2 cellular contexts compared by ENCODE assay signal in the genomic region with DNA sequence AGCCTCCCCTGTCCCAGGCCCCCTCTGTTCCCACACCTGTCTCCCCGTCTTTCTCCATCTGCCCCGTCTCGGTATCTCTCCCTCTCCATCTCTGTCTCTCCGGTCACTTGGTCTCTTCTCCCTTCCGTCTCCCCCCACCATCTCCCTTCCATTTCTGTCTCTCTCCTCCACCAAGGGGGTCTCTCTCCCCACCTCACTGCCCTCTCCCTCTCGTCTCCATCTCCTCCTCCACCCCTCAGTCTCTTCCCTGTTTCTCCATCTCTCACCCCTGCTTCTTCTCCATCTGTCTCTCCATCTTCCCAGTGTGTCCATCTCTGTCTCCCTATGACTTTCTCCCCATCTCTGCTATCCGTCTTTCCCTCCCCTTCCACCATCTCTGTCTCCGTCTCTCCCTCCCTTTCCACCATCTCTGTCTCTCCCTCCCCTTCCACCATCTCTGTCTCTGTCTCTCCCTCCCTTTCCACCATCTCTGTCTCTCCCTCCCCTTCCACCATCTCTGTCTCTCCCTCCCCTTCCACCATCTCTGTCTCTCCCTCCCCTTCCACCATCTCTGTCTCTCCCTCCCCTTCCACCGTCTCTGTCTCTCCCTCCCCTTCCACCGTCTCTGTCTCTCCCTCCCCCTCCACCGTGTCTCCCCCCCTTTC.
TF ChIP-seq lines count a peak whose summit lies in the region.

No MANE protein-coding gene starts in this region.

TF ChIP-seq in HEK293, 187 proteins besides CTCF, POLR2A, EP300 and RAD21 (continues in another document):
- TF ChIP-seq, protein P1, sequence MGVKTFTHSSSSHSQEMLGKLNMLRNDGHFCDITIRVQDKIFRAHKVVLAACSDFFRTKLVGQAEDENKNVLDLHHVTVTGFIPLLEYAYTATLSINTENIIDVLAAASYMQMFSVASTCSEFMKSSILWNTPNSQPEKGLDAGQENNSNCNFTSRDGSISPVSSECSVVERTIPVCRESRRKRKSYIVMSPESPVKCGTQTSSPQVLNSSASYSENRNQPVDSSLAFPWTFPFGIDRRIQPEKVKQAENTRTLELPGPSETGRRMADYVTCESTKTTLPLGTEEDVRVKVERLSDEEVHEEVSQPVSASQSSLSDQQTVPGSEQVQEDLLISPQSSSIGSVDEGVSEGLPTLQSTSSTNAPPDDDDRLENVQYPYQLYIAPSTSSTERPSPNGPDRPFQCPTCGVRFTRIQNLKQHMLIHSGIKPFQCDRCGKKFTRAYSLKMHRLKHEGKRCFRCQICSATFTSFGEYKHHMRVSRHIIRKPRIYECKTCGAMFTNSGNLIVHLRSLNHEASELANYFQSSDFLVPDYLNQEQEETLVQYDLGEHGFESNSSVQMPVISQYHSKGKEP (tag by site-specific recombination; IDR thresholded peaks at IDR 0.05) = no peak
- TF ChIP-seq OSR2 (tag by site-specific recombination; IDR thresholded peaks at IDR 0.05) = no peak
- TF ChIP-seq ZBTB48 (tag by site-specific recombination; IDR thresholded peaks at IDR 0.05) = no peak
- TF ChIP-seq ZSCAN23 (tag by site-specific recombination; IDR thresholded peaks at IDR 0.05) = no peak
- TF ChIP-seq, protein P2, sequence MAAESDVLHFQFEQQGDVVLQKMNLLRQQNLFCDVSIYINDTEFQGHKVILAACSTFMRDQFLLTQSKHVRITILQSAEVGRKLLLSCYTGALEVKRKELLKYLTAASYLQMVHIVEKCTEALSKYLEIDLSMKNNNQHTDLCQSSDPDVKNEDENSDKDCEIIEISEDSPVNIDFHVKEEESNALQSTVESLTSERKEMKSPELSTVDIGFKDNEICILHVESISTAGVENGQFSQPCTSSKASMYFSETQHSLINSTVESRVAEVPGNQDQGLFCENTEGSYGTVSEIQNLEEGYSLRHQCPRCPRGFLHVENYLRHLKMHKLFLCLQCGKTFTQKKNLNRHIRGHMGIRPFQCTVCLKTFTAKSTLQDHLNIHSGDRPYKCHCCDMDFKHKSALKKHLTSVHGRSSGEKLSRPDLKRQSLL (tag by site-specific recombination; IDR thresholded peaks at IDR 0.05) = peak; percentile 28; the same call in 1 of the 2 replicates
- TF ChIP-seq, protein P3, sequence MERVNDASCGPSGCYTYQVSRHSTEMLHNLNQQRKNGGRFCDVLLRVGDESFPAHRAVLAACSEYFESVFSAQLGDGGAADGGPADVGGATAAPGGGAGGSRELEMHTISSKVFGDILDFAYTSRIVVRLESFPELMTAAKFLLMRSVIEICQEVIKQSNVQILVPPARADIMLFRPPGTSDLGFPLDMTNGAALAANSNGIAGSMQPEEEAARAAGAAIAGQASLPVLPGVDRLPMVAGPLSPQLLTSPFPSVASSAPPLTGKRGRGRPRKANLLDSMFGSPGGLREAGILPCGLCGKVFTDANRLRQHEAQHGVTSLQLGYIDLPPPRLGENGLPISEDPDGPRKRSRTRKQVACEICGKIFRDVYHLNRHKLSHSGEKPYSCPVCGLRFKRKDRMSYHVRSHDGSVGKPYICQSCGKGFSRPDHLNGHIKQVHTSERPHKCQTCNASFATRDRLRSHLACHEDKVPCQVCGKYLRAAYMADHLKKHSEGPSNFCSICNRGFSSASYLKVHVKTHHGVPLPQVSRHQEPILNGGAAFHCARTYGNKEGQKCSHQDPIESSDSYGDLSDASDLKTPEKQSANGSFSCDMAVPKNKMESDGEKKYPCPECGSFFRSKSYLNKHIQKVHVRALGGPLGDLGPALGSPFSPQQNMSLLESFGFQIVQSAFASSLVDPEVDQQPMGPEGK (tag by site-specific recombination; IDR thresholded peaks at IDR 0.05) = peak; percentile 27
- 0 out of 2 replicates have a peak, but pooled peaks have one; percentile 26 for TF ChIP-seq ZNF157 (tag by site-specific recombination; IDR thresholded peaks at IDR 0.05)
- 0 out of 2 replicates have a peak, but pooled peaks have one; percentile 21 for TF ChIP-seq YY2 (tag by site-specific recombination; IDR thresholded peaks at IDR 0.05)
- no peak for TF ChIP-seq ZNF274 (IDR thresholded peaks at IDR 0.05; ENCODE audit: low read length)
- no peak for TF ChIP-seq ZNF274 (tag by site-specific recombination; IDR thresholded peaks at IDR 0.05; ENCODE audit: borderline replicate concordance)
- TF ChIP-seq ZBTB20 (tag by site-specific recombination; IDR thresholded peaks at IDR 0.05) = no peak
- TF ChIP-seq IKZF3 (tag by site-specific recombination; IDR thresholded peaks at IDR 0.05) = no peak
- TF ChIP-seq, protein P4, sequence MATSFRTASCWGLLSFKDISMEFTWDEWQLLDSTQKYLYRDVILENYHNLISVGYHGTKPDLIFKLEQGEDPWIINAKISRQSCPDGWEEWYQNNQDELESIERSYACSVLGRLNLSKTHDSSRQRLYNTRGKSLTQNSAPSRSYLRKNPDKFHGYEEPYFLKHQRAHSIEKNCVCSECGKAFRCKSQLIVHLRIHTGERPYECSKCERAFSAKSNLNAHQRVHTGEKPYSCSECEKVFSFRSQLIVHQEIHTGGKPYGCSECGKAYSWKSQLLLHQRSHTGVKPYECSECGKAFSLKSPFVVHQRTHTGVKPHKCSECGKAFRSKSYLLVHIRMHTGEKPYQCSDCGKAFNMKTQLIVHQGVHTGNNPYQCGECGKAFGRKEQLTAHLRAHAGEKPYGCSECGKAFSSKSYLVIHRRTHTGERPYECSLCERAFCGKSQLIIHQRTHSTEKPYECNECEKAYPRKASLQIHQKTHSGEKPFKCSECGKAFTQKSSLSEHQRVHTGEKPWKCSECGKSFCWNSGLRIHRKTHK (tag by site-specific recombination; IDR thresholded peaks at IDR 0.05) = no peak
- TF ChIP-seq OVOL3 (tag by site-specific recombination; IDR thresholded peaks at IDR 0.05) = no peak
- peak; percentile 69; the same call in 1 of the 2 replicates for TF ChIP-seq ZBTB17 (tag by site-specific recombination; IDR thresholded peaks at IDR 0.05)
- TF ChIP-seq ZBTB1 (tag by site-specific recombination; IDR thresholded peaks at IDR 0.05) = no peak
- TF ChIP-seq, protein P5, sequence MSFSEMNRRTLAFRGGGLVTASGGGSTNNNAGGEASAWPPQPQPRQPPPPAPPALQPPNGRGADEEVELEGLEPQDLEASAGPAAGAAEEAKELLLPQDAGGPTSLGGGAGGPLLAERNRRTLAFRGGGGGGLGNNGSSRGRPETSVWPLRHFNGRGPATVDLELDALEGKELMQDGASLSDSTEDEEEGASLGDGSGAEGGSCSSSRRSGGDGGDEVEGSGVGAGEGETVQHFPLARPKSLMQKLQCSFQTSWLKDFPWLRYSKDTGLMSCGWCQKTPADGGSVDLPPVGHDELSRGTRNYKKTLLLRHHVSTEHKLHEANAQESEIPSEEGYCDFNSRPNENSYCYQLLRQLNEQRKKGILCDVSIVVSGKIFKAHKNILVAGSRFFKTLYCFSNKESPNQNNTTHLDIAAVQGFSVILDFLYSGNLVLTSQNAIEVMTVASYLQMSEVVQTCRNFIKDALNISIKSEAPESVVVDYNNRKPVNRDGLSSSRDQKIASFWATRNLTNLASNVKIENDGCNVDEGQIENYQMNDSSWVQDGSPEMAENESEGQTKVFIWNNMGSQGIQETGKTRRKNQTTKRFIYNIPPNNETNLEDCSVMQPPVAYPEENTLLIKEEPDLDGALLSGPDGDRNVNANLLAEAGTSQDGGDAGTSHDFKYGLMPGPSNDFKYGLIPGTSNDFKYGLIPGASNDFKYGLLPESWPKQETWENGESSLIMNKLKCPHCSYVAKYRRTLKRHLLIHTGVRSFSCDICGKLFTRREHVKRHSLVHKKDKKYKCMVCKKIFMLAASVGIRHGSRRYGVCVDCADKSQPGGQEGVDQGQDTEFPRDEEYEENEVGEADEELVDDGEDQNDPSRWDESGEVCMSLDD (tag by site-specific recombination; IDR thresholded peaks at IDR 0.05) = peak; percentile 58; the same call in 1 of the 2 replicates

TF ChIP-seq in endothelial cell of umbilical vein, 7 proteins besides CTCF, POLR2A, EP300 and RAD21:
- no peak for TF ChIP-seq MYC (IDR thresholded peaks at IDR 0.05; ENCODE audit: low read depth, low read length)
- TF ChIP-seq EZH2 (IDR thresholded peaks at IDR 0.05; ENCODE audit: borderline replicate concordance, low read depth, low read length, severe bottlenecking) = peak; percentile 45
